ENCODE assay signal across 27 cellular contexts in genomic region chr6:36856277-36856676, GRCh38. TPM values are rescaled to one million over a fixed set of nuclear protein-coding genes. Genes with fewer than 3 reads are reported as not detected.
A peak's percentile ranks its signal among the peaks of the same experiment; 100 is the strongest.
DNase-seq lines count a peak whose midpoint lies in the region; ATAC-seq and TF ChIP-seq lines count a peak whose summit lies in the region.
"Had no signal": no experiment of that assay in that cellular context is flagged by ENCODE, and none has a peak within 500 bp of the region (broad histone marks: within the 10 kb centered on the region; RNA-seq: fewer than 3 reads in every experiment).

No MANE protein-coding gene starts in this region.

- no peaks in the 10 kb centered on the region for H3K9me3 ChIP-seq in heart right ventricle
- H3K9me3 ChIP-seq in thyroid gland = no peaks in the 10 kb centered on the region
- H3K9me3 ChIP-seq: colonic mucosa, uterus had no signal

- TF ChIP-seq POLR2A in thyroid gland (IDR thresholded peaks at IDR 0.05) = no peak

- no peak for TF ChIP-seq CTCF in heart right ventricle (IDR thresholded peaks at IDR 0.05)
- TF ChIP-seq CTCF in thyroid gland (IDR thresholded peaks at IDR 0.05) = peak in 3 of 6 experiments; percentile 3 to 26 (median 21)

- intact Hi-C loops in heart right ventricle (cut with DNase I) = loop anchor here in 4 of 10 donors (10.0 kb wide), 2 partner anchors 231 to 241 kb away; no protein-coding TSS in a partner anchor
- intact Hi-C loops in thyroid gland (cut with DNase I) = no loop called here

- H3K36me3 ChIP-seq in heart right ventricle = peaks cover 0 to 25% (median 8%) of the 10 kb centered on the region in 9 donors
- H3K36me3 ChIP-seq in thyroid gland = peaks cover 0 to 4% of the 10 kb centered on the region in 2 donors
- H3K36me3 ChIP-seq: colonic mucosa, uterus had no signal

- H3K27me3 ChIP-seq in heart right ventricle (no peaks in the 10 kb centered on the region), thyroid gland (no peaks in the 10 kb centered on the region)
- H3K27me3 ChIP-seq: colonic mucosa, uterus had no signal

- H3K27ac ChIP-seq in heart right ventricle = peak overlapping the region in 9 of 10 donors; percentile 11 to 64 (median 48)
- H3K27ac ChIP-seq in thyroid gland = peak overlapping the region; percentile 70 to 85 (median 72)
- H3K27ac ChIP-seq: colonic mucosa had no signal

- H3K4me1 ChIP-seq in heart right ventricle (peaks cover 5 to 53% (median 41%) of the 10 kb centered on the region in 9 donors), thyroid gland (peaks cover 15 to 27% of the 10 kb centered on the region in 2 donors)
- H3K4me1 ChIP-seq: colonic mucosa, uterus had no signal

- 46 to 61% methylated on average over 8 of the region's 8 CpGs for WGBS in heart right ventricle, 2 donors
- 39 to 49% methylated on average over 8 of the region's 8 CpGs for WGBS in thyroid gland, 2 donors

- DNase-seq in NCI-H2196 (lab: John Stamatoyannopoulos, UW; ENCODE audit: unreplicated experiment) = peak; percentile 21
- DNase-seq in NCI-H2196 treated with DMSO at 0.1 percent for 48 hours (lab: John Stamatoyannopoulos, UW; ENCODE audit: unreplicated experiment) = no peak
- DNase-seq in NCI-H69 (lab: John Stamatoyannopoulos, UW) = peak; percentile 19
- no peak for DNase-seq in heart right ventricle
- peak; percentile 95 to 96 for DNase-seq in thyroid gland
- no peak for DNase-seq in activated gamma-delta T cell treated with Interleukin-2 at 50 U/mL for 16 hours
- no peak for DNase-seq in NCI-H187 (lab: John Stamatoyannopoulos, UW)
- DNase-seq in activated CD4-positive, alpha-beta T cell treated with anti-CD3 and anti-CD28 coated beads for 4 hours = no peak
- DNase-seq: 8988T; activated B cell treated with CpG ODN at 0.5 μM for 24 hours; activated CD4-positive, alpha-beta T cell treated with anti-CD3 and anti-CD28 coated beads, Interleukin-2, amount 50 U/mL, for 48 hours; activated CD8-positive, alpha-beta memory T cell treated with anti-CD3 and anti-CD28 coated beads, Interleukin-2, amount 50 U/mL, for 4 hours; activated naive CD4-positive, alpha-beta T cell treated with anti-CD3 and anti-CD28 coated beads, Interleukin-2, amount 10 ng/mL, durations not matched to agents 7 days and 5 days; amygdala; CD8-positive, alpha-beta T cell; colonic mucosa; DMS153; effector memory CD4-positive, alpha-beta T cell; foreskin fibroblast; left colon; mesendoderm; NCI-H1092; NCI-H2081 treated with DMSO at 0.1 percent for 48 hours; SIG-M5; stimulated activated CD4-positive, alpha-beta T cell treated with anti-CD3 and anti-CD28 coated beads, Interleukin-15, amount 100 ng/mL, for 24 hours; stimulated activated naive CD4-positive, alpha-beta T cell had no signal

- H3K4me3 ChIP-seq in heart right ventricle = no peak overlapping the region
- no peak overlapping the region for H3K4me3 ChIP-seq in thyroid gland (replicated peaks in 1 of 3)
- H3K4me3 ChIP-seq: colonic mucosa, uterus had no signal

- ATAC-seq in heart right ventricle = peak in 3 of 8 donors; percentile 5 to 44 (median 12)
- ATAC-seq: CD8-positive, alpha-beta T cell; left colon had no signal

RNA-seq across cellular contexts. Expression of gene CPNE5, which starts 17.0 kb away (rescaled TPM):
- total RNA-seq in heart right ventricle (10 to 100 TPM in 9 of 10 donors, 1 to 10 TPM in 1; 2.8 to 98.2 (median 29.0) TPM), thyroid gland (1 to 10 TPM; 1.1 to 4.6 (median 2.9) TPM)
- 10 to 100 TPM in 1 of 2 donors, 1 to 10 TPM in 1; 4.4 to 18.4 TPM for polyA plus RNA-seq in heart right ventricle

RNA-seq across cellular contexts. Expression of gene PPIL1, which starts 18.3 kb away (rescaled TPM):
- total RNA-seq in heart right ventricle (100 to 1,000 TPM in 2 of 10 donors, 10 to 100 TPM in 8; 34.5 to 106 (median 49.2) TPM), thyroid gland (10 to 100 TPM; 35.3 to 69.4 (median 44.3) TPM)
- polyA plus RNA-seq in heart right ventricle = 10 to 100 TPM; 21.1 to 50.3 TPM

RNA-seq across cellular contexts. Expression of gene C6orf89, which starts 29.5 kb away (rescaled TPM):
- 100 to 1,000 TPM in 1 of 10 donors, 10 to 100 TPM in 9; 64.6 to 104 (median 74.7) TPM for total RNA-seq in heart right ventricle
- 10 to 100 TPM; 22.5 to 23.1 TPM for polyA plus RNA-seq in heart right ventricle
- total RNA-seq in thyroid gland = 10 to 100 TPM; 58.2 to 89.6 (median 68.9) TPM

Comparison
In these comparisons a context has a peak if more than half of its experiments do, and no peak if none do; other contexts are left out.
1. DNase-seq: peak in NCI-H2196 (single experiment), NCI-H69 (single experiment) and thyroid gland (2 of 2); none in NCI-H2196 treated with DMSO at 0.1 percent for 48 hours (single experiment), heart right ventricle (0 of 2), activated gamma-delta T cell treated with Interleukin-2 at 50 U/mL for 16 hours (single experiment), NCI-H187 (0 of 2) and activated CD4-positive, alpha-beta T cell treated with anti-CD3 and anti-CD28 coated beads for 4 hours (0 of 2).